Comparison of ENCODE assay signal across 11 cellular contexts in the genomic region with DNA sequence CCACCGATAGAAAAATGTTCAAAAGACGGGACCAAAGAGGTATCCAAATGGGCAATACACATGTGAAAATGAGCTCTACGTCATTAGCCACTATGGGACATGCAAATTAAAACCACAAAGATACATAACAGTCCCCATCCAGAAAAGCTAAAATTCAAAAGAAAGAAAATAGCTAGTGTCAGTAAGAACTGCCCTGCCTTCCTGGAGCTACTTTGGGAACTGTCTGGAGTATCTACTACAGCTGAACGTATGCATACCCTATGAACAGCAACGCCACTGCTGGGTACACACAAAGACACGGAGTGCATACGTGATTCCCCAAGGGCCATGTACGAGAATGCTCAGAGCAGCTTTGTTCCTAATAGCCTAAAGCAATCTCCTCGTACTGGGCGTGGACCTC. TPM values are rescaled to one million over a fixed set of nuclear protein-coding genes. Genes with fewer than 3 reads are reported as not detected.
"Had no signal": no experiment of that assay in that cellular context is flagged by ENCODE, and none has a peak within 500 bp of the region (broad histone marks: within the 10 kb centered on the region; RNA-seq: fewer than 3 reads in every experiment).

No MANE protein-coding gene starts in this region.

- H3K4me3 Mint-ChIP-seq: HFFc6 had no signal

- H3K9me3 Mint-ChIP-seq: HFFc6 had no signal

- DNase-seq: GM23248, GOT3, H7, HFFc6 had no signal

- H2AFZ ChIP-seq: GM23248 had no signal

- H3K27ac ChIP-seq: GM23248, HL-60 had no signal

- ATAC-seq: HCT116, HepG2, K562 had no signal

- H3K9me3 ChIP-seq: HAP-1 had no signal

- FAIRE-seq: HepG2, K562 had no signal

- H3K4me1 ChIP-seq: HAP-1 had no signal

- H3K4me3 ChIP-seq: GM23248, HAP-1, K562 had no signal

- H3K9ac ChIP-seq: GM23248 had no signal

- H3K36me3 ChIP-seq: HAP-1 had no signal

- H3K27ac Mint-ChIP-seq: HFFc6 had no signal

RNA-seq across cellular contexts. Expression of a gene that starts 25.8 kb away (rescaled TPM):
- total RNA-seq: GM23248, H4, H7, HepG2, HFFc6, HT1080, K562 had no signal
- polyA plus RNA-seq: GM23248, HepG2, K562 had no signal

RNA-seq across cellular contexts. Expression of a gene that starts 48.0 kb away (rescaled TPM):
- total RNA-seq: GM23248, H4, H7, HepG2, HFFc6, HT1080, K562 had no signal
- polyA plus RNA-seq: GM23248, HepG2, K562 had no signal

RNA-seq across cellular contexts. Expression of a gene that starts 48.9 kb away (rescaled TPM):
- total RNA-seq: GM23248, H4, H7, HepG2, HFFc6, HT1080 had no signal
- polyA plus RNA-seq: GM23248, HepG2, K562 had no signal
